Comparison of ENCODE assay signal across 8 cellular contexts in genomic region chr18:63161032-63161727, GRCh38.
DNase-seq lines count a peak whose midpoint lies in the region; ATAC-seq and TF ChIP-seq lines count a peak whose summit lies in the region.

No MANE protein-coding gene starts in this region.

- H3K27ac ChIP-seq in parathyroid adenoma = peak overlapping the region; percentile 17

- H3K79me2 ChIP-seq in parathyroid adenoma = no peaks in the 10 kb centered on the region

- peak; percentile 70 for DNase-seq in activated effector memory CD4-positive, alpha-beta T cell treated with anti-CD3 and anti-CD28 coated beads, Interleukin-2, amount 50 U/mL, for 16 hours
- DNase-seq in activated effector memory CD4-positive, alpha-beta T cell treated with Interleukin-2 at 50 U/mL for 16 hours = no peak
- peak; percentile 46 for DNase-seq in activated naive CD4-positive, alpha-beta T cell treated with anti-CD3 and anti-CD28 coated beads, Interleukin-2, amount 50 U/mL, for 16 hours
- no peak for DNase-seq in T-helper 9 cell
- DNase-seq in AG08396 (ENCODE audit: low spot score) = no peak
- DNase-seq in NCI-H128 (lab: John Stamatoyannopoulos, UW; ENCODE audit: unreplicated experiment) = no peak

- peak overlapping the region; percentile 36 for H2AFZ ChIP-seq in parathyroid adenoma

- H3K36me3 ChIP-seq in parathyroid adenoma (ENCODE audit: control insufficient read depth, insufficient read depth, low read length) = no peaks in the 10 kb centered on the region

- peak; percentile 30 for ATAC-seq in HG03103 (IDR thresholded peaks at IDR 0.05; ENCODE audit: low read depth, unreplicated experiment)

- H3K9ac ChIP-seq in parathyroid adenoma = no peak overlapping the region

- TF ChIP-seq CTCF in parathyroid adenoma (IDR thresholded peaks at IDR 0.05) = no peak

- no peak overlapping the region for H3K4me3 ChIP-seq in parathyroid adenoma (ENCODE audit: low read depth, low read length)

- peaks cover 19% of the 10 kb centered on the region for H3K4me1 ChIP-seq in parathyroid adenoma

- H3K9me3 ChIP-seq in parathyroid adenoma (ENCODE audit: control insufficient read depth, low read length) = no peaks in the 10 kb centered on the region

- H3K4me2 ChIP-seq in parathyroid adenoma (ENCODE audit: low read length) = peak overlapping the region; percentile 18

- H3K27me3 ChIP-seq in parathyroid adenoma (ENCODE audit: control insufficient read depth, insufficient read depth, low read length) = no peaks in the 10 kb centered on the region

Comparison
In these comparisons a context has a peak if more than half of its experiments do, and no peak if none do; other contexts are left out.
1. DNase-seq: peak in activated effector memory CD4-positive, alpha-beta T cell treated with anti-CD3 and anti-CD28 coated beads, Interleukin-2, amount 50 U/mL, for 16 hours (single experiment) and activated naive CD4-positive, alpha-beta T cell treated with anti-CD3 and anti-CD28 coated beads, Interleukin-2, amount 50 U/mL, for 16 hours (single experiment); none in activated effector memory CD4-positive, alpha-beta T cell treated with Interleukin-2 at 50 U/mL for 16 hours (single experiment), T-helper 9 cell (single experiment), AG08396 (single experiment) and NCI-H128 (single experiment).